Comparison of ENCODE assay signal across 2 cellular contexts in the genomic region with DNA sequence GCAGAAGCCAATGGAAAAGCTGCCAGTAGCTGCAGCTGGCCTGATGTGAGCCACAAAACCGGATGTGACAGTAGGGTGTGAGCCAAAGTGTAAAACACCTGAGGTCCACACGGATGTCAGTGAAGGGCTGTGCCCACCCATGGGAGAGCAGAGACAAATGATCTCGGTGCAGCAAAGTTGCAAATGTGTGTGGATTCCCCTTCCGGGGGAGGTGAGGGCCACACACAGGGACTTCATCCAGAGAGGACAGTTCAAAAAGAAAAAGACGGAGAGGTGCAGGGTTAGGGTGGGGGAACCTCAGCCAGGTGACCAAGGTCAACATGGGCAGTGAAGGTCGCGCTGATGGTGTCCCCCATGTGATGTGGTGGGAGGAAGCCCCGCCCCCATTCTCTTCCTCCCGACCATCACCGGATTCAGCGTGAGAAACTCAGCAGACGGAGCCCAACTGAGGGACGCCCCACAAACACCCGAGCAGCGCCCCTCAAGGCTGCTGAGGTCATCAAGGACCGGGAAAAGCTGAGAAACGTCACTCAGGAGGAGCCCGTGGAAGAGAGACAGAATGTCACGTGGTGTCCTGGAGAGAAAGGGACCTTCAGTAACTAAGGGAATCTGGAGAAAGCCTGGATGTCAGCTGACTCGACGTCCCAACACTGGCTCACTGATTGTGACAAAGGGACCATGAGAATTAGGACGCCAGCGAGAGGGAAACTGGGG.
A peak's percentile ranks its signal among the peaks of the same experiment; 100 is the strongest.
TF ChIP-seq lines count a peak whose summit lies in the region.

No MANE protein-coding gene starts in this region.

TF ChIP-seq in A549, 52 proteins besides CTCF, POLR2A, EP300 and RAD21:
- TF ChIP-seq, protein P1, sequence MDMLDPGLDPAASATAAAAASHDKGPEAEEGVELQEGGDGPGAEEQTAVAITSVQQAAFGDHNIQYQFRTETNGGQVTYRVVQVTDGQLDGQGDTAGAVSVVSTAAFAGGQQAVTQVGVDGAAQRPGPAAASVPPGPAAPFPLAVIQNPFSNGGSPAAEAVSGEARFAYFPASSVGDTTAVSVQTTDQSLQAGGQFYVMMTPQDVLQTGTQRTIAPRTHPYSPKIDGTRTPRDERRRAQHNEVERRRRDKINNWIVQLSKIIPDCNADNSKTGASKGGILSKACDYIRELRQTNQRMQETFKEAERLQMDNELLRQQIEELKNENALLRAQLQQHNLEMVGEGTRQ (IDR thresholded peaks at IDR 0.05) = 0 out of 2 replicates have a peak, but pooled peaks have one; percentile 7
- TF ChIP-seq RARB (CRISPR knock-in tag; IDR thresholded peaks at IDR 0.05) = no peak

TF ChIP-seq in GM12891, 5 proteins besides CTCF, POLR2A, EP300 and RAD21:
- TF ChIP-seq POU2F2 (IDR thresholded peaks at IDR 0.05; ENCODE audit: low read depth, low read length) (no peak), SPI1 (IDR thresholded peaks at IDR 0.05; ENCODE audit: low read depth, low read length) (no peak), PAX5 (IDR thresholded peaks at IDR 0.05; ENCODE audit: insufficient read depth, low read length, severe bottlenecking) (no peak), TAF1 (IDR thresholded peaks at IDR 0.05; ENCODE audit: low read depth, low read length) (no peak), POLR2AphosphoS5 (IDR thresholded peaks at IDR 0.05; ENCODE audit: low read depth, low read length) (no peak)
